ENCODE assay signal across 8 cellular contexts in genomic region chr5:179633501-179634369, GRCh38. TPM values are rescaled to one million over a fixed set of nuclear protein-coding genes. Genes with fewer than 3 reads are reported as not detected.
A peak's percentile ranks its signal among the peaks of the same experiment; 100 is the strongest.
DNase-seq lines count a peak whose midpoint lies in the region; ATAC-seq and TF ChIP-seq lines count a peak whose summit lies in the region.
"Not testable (repeated sequence)": the region's sequence is repeated elsewhere in the genome, so short reads cannot be mapped to it uniquely, and the experiment has no call there.

No MANE protein-coding gene starts in this region.

- H3K27ac ChIP-seq in CD4-positive, alpha-beta T cell (ENCODE audit: low read depth, low read length); HUES48 (ENCODE audit: low read depth, low read length); dorsolateral prefrontal cortex: not testable (repeated sequence)

- not testable (repeated sequence) for H3K9ac ChIP-seq in HUES48 (ENCODE audit: low read depth, low read length)

- DNase-seq in CD4-positive, alpha-beta T cell; activated CD4-positive, alpha-beta T cell treated with anti-CD3 and anti-CD28 coated beads, Interleukin-2, amount 10 ng/mL, durations not matched to agents 7 days and 5 days; stimulated activated naive B cell treated with anti-CD40 and anti-IgM and Interleukin-4, amounts not matched to agents 10 μg/mL and 1 μg/mL and 100 μg/mL, for 72 hours: not testable (repeated sequence)
- DNase-seq in dorsolateral prefrontal cortex = peak in 1 of 10 donors; percentile 20
- peak; percentile 18 for DNase-seq in mesenteric fat pad (ENCODE audit: low spot score)

- H3K4me3 Mint-ChIP-seq in CD4-positive, alpha-beta T cell = not testable (repeated sequence)
- H3K4me3 Mint-ChIP-seq in activated CD4-positive, alpha-beta T cell treated with anti-CD3 and anti-CD28 coated beads, Interleukin-2, amount 10 ng/mL, durations not matched to agents 7 days and 5 days = peak overlapping the region; percentile 64
- peak overlapping the region in 1 of 2 donors; percentile 52 for H3K4me3 Mint-ChIP-seq in stimulated activated naive B cell treated with anti-CD40 and anti-IgM and Interleukin-4, amounts not matched to agents 10 μg/mL and 1 μg/mL and 100 μg/mL, for 72 hours

- not testable (repeated sequence) for H3K36me3 Mint-ChIP-seq in CD4-positive, alpha-beta T cell (ENCODE audit: low read depth); activated CD4-positive, alpha-beta T cell treated with anti-CD3 and anti-CD28 coated beads, Interleukin-2, amount 10 ng/mL, durations not matched to agents 7 days and 5 days (ENCODE audit: low read depth); stimulated activated naive B cell treated with anti-CD40 and anti-IgM and Interleukin-4, amounts not matched to agents 10 μg/mL and 1 μg/mL and 100 μg/mL, for 72 hours

- H3K36me3 ChIP-seq in HUES48 (ENCODE audit: control insufficient read depth, insufficient read depth, low read length) = not testable (repeated sequence)

- not testable (repeated sequence) for H3K9me3 Mint-ChIP-seq in CD4-positive, alpha-beta T cell; activated CD4-positive, alpha-beta T cell treated with anti-CD3 and anti-CD28 coated beads, Interleukin-2, amount 10 ng/mL, durations not matched to agents 7 days and 5 days; stimulated activated naive B cell treated with anti-CD40 and anti-IgM and Interleukin-4, amounts not matched to agents 10 μg/mL and 1 μg/mL and 100 μg/mL, for 72 hours

- H3K4me3 ChIP-seq in HUES48 (ENCODE audit: low read depth, low read length) = peak overlapping the region; percentile 35
- H3K4me3 ChIP-seq in dorsolateral prefrontal cortex = peak overlapping the region in 53 of 59 donors; percentile 20 to 64 (median 46)

- H3K4me1 ChIP-seq in HUES48 (ENCODE audit: control insufficient read depth, insufficient read depth, low read length) = not testable (repeated sequence)

- not testable (repeated sequence) for H3K4me1 Mint-ChIP-seq in CD4-positive, alpha-beta T cell (ENCODE audit: low read depth); activated CD4-positive, alpha-beta T cell treated with anti-CD3 and anti-CD28 coated beads, Interleukin-2, amount 10 ng/mL, durations not matched to agents 7 days and 5 days; stimulated activated naive B cell treated with anti-CD40 and anti-IgM and Interleukin-4, amounts not matched to agents 10 μg/mL and 1 μg/mL and 100 μg/mL, for 72 hours

- not testable (repeated sequence) for H3K27me3 ChIP-seq in CD4-positive, alpha-beta T cell (ENCODE audit: control insufficient read depth, insufficient read depth, low read length); HUES48 (ENCODE audit: control insufficient read depth, insufficient read depth, low read length); dorsolateral prefrontal cortex

- CTCF ChIA-PET in CD4-positive, alpha-beta T cell (lab: Charles Lee) = interaction anchor here (0.8 to 1.3 kb wide), 2 partner anchors 11 to 26 kb away, joined by 3 to 6 read pairs; no protein-coding TSS in a partner anchor
- CTCF ChIA-PET in activated CD4-positive, alpha-beta T cell treated with anti-CD3 and anti-CD28 coated beads, Interleukin-2, amount 10 ng/mL, durations not matched to agents 7 days and 5 days (lab: Charles Lee) = interaction anchor here (0.6 to 0.7 kb wide), 2 partner anchors 9 to 10 kb away, joined by 3 read pairs; no protein-coding TSS in a partner anchor

- intact Hi-C loops in CD4-positive, alpha-beta T cell (cut with DNase I, micrococcal nuclease) = loop anchor here in 1 of 2 experiments (2.0 kb wide), 1 partner anchor 21 kb away; no protein-coding TSS in a partner anchor
- intact Hi-C loops in dorsolateral prefrontal cortex (cut with DNase I) = not testable (repeated sequence)

- peak; percentile 62 for ATAC-seq in CD4-positive, alpha-beta T cell (ENCODE audit: poor library complexity)
- ATAC-seq in GM19455 (IDR thresholded peaks at IDR 0.05; ENCODE audit: unreplicated experiment) = peak; percentile 51
- peak; percentile 52 for ATAC-seq in HG02852 (IDR thresholded peaks at IDR 0.05; ENCODE audit: unreplicated experiment)
- ATAC-seq in stimulated activated naive B cell treated with anti-CD40 and anti-IgM and Interleukin-4, amounts not matched to agents 10 μg/mL and 1 μg/mL and 100 μg/mL, for 72 hours (replicated peaks) = peak; percentile 78 to 83

- not testable (repeated sequence) for H3K9me3 ChIP-seq in CD4-positive, alpha-beta T cell (ENCODE audit: control insufficient read depth, low read length); HUES48 (ENCODE audit: control insufficient read depth, insufficient read depth, low read length)

- H3K27ac Mint-ChIP-seq in CD4-positive, alpha-beta T cell; activated CD4-positive, alpha-beta T cell treated with anti-CD3 and anti-CD28 coated beads, Interleukin-2, amount 10 ng/mL, durations not matched to agents 7 days and 5 days; stimulated activated naive B cell treated with anti-CD40 and anti-IgM and Interleukin-4, amounts not matched to agents 10 μg/mL and 1 μg/mL and 100 μg/mL, for 72 hours: not testable (repeated sequence)

- TF ChIP-seq CTCF in CD4-positive, alpha-beta T cell (IDR thresholded peaks at IDR 0.05) = peak; percentile 12
- peak in 1 of 56 donors; percentile 16 for TF ChIP-seq CTCF in dorsolateral prefrontal cortex (IDR thresholded peaks at IDR 0.05 in 54 of 56, conservative IDR thresholded peaks at IDR 0.05 in 2 of 56; ENCODE audit: low read depth in 1 of 56, partially characterized antibody in 56 of 56)

- POLR2A ChIA-PET in CD4-positive, alpha-beta T cell (lab: Charles Lee) = interaction anchor here (2.9 kb wide), 1 partner anchor 10 kb away, joined by 16 read pairs; the partner anchor contains the start of gene HNRNPH1
- POLR2A ChIA-PET in activated CD4-positive, alpha-beta T cell treated with anti-CD3 and anti-CD28 coated beads, Interleukin-2, amount 10 ng/mL, durations not matched to agents 7 days and 5 days (lab: Charles Lee) = not testable (repeated sequence)

- not testable (repeated sequence) for H3K27me3 Mint-ChIP-seq in CD4-positive, alpha-beta T cell; activated CD4-positive, alpha-beta T cell treated with anti-CD3 and anti-CD28 coated beads, Interleukin-2, amount 10 ng/mL, durations not matched to agents 7 days and 5 days; stimulated activated naive B cell treated with anti-CD40 and anti-IgM and Interleukin-4, amounts not matched to agents 10 μg/mL and 1 μg/mL and 100 μg/mL, for 72 hours

RNA-seq across cellular contexts. Expression of gene HNRNPH1, which starts 10.3 kb away (rescaled TPM):
- total RNA-seq in CD4-positive, alpha-beta T cell = 1,000 to 10,000 TPM; 2,404 to 2,435 TPM
- total RNA-seq in activated CD4-positive, alpha-beta T cell treated with anti-CD3 and anti-CD28 coated beads, Interleukin-2, amount 10 ng/mL, durations not matched to agents 7 days and 5 days = 100 to 1,000 TPM; 895 to 954 TPM
- total RNA-seq in dorsolateral prefrontal cortex (100 to 1,000 TPM; 242 to 469 (median 329) TPM), mesenteric fat pad (429 TPM)

RNA-seq across cellular contexts. Expression of gene CBY3, which starts 47.1 kb away (rescaled TPM):
- total RNA-seq in CD4-positive, alpha-beta T cell = under 1 TPM; 0.36 to 0.64 TPM
- total RNA-seq in activated CD4-positive, alpha-beta T cell treated with anti-CD3 and anti-CD28 coated beads, Interleukin-2, amount 10 ng/mL, durations not matched to agents 7 days and 5 days = under 1 TPM; 0.35 to 0.44 TPM
- total RNA-seq in dorsolateral prefrontal cortex (1 to 10 TPM in 1 of 120 experiments, under 1 TPM in 3, not detected in 116; 0.63 to 1.0 (median 0.76) TPM), mesenteric fat pad (not detected)
